ENCODE assay signal across 8 cellular contexts in the genomic region with DNA sequence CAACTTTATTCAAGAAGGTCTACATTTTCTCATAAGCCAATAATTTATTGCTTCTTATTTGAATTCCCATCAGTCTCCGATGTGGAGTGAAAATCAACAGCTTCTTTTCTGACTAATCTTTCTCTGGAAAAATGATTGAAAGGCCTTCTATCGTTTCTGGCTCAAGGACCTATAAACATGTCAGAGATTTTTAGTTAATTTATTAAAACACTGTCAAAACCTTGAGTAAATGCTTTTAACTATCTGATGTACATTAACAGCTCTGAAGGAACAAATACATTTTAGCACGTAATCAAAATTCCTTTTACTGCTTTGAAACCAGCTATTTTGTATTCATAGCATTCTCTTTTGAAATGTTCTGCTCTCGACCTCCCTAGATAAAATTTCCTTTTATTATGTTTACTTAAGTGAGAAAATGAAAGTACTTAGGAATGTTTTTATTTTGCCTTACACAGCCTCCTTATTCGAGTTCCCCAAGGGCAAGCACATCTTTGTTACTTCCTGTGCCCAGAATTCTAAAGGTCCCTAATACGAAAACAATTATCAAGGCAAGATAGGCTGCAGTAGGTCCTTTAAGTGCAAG. TPM values are rescaled to one million over a fixed set of nuclear protein-coding genes. Genes with fewer than 3 reads are reported as not detected.
DNase-seq lines count a peak whose midpoint lies in the region; ATAC-seq, FAIRE-seq and TF ChIP-seq lines count a peak whose summit lies in the region.

No MANE protein-coding gene starts in this region.

- CTCF ChIA-PET in Caco-2 (lab: Charles Lee): no interaction called here

- no peak overlapping the region for H3K4me3 ChIP-seq in Caco-2 (ENCODE audit: low read depth, low read length)
- no peak overlapping the region for H3K4me3 ChIP-seq in choroid plexus epithelial cell (ENCODE audit: low read depth, low read length)

- no peaks in the 10 kb centered on the region for H3K9me3 Mint-ChIP-seq in Caco-2 (ENCODE audit: unreplicated experiment)

- H3K4me3 Mint-ChIP-seq in Caco-2 (ENCODE audit: unreplicated experiment): peak overlapping the region; percentile 42

- H3K4me1 Mint-ChIP-seq in Caco-2 (ENCODE audit: low read depth, unreplicated experiment): peaks cover 4% of the 10 kb centered on the region

- intact Hi-C loops in Caco-2 (cut with micrococcal nuclease; ENCODE audit: unreplicated experiment): loop anchor here (1.0 to 5.0 kb wide), 2 partner anchors 46 to 96 kb away; no protein-coding TSS in a partner anchor

- no peak for TF ChIP-seq POLR2A in GM12891 (IDR thresholded peaks at IDR 0.05; ENCODE audit: low read depth, low read length)

- H3K36me3 ChIP-seq in Caco-2 (ENCODE audit: control insufficient read depth, insufficient read depth, low read length): no peaks in the 10 kb centered on the region

- no peaks in the 10 kb centered on the region for H3K27me3 Mint-ChIP-seq in Caco-2 (ENCODE audit: insufficient read depth, unreplicated experiment)

- no peak for FAIRE-seq in GM12891 (lab: Jason Lieb, UNC)

- H3K36me3 Mint-ChIP-seq in Caco-2 (ENCODE audit: insufficient read depth, unreplicated experiment): peaks cover 16% of the 10 kb centered on the region

- peaks cover 17% of the 10 kb centered on the region for H3K4me1 ChIP-seq in Caco-2

- TF ChIP-seq CTCF in Caco-2 (IDR thresholded peaks at IDR 0.05; ENCODE audit: insufficient read depth in 1 of 2, low read depth in 1 of 2, low read length in 1 of 2, severe bottlenecking in 1 of 2, unreplicated experiment in 1 of 2) (no peak), choroid plexus epithelial cell (conservative IDR thresholded peaks at IDR 0.05; ENCODE audit: low read depth, low read length) (no peak)

- no peak for ATAC-seq in HG03175 (IDR thresholded peaks at IDR 0.05; ENCODE audit: unreplicated experiment)

- H3K9me3 ChIP-seq in Caco-2: no peaks in the 10 kb centered on the region

- DNase-seq in Caco-2 (no peak), M059J (ENCODE audit: low read depth) (peak; percentile 69), choroid plexus epithelial cell (ENCODE audit: low read depth) (peak; percentile 39), pons (ENCODE audit: low spot score) (peak; percentile 24), NCI-H526 (lab: John Stamatoyannopoulos, UW) (no peak), GM12891 (ENCODE audit: insufficient read length, low spot score) (no peak)
- no peak for DNase-seq in activated CD8-positive, alpha-beta memory T cell treated with anti-CD3 and anti-CD28 coated beads, Interleukin-2, amount 50 U/mL, for 48 hours

- H3K27me3 ChIP-seq in Caco-2 (replicated peaks; ENCODE audit: control insufficient read depth, insufficient read depth, low read length): no peaks in the 10 kb centered on the region

- BruUV-seq in Caco-2 (replicated peaks; lab: Mats Ljungman, UMichigan): no TSS peak

- peak overlapping the region; percentile 45 for H3K27ac Mint-ChIP-seq in Caco-2 (ENCODE audit: unreplicated experiment)

- POLR2A ChIA-PET in Caco-2 (lab: Charles Lee): no interaction called here

TF ChIP-seq in GM12891, 5 proteins besides CTCF, POLR2A, EP300 and RAD21:
- no peak for TF ChIP-seq TAF1 (IDR thresholded peaks at IDR 0.05; ENCODE audit: low read depth, low read length)
- no peak for TF ChIP-seq PAX5 (IDR thresholded peaks at IDR 0.05; ENCODE audit: insufficient read depth, low read length, severe bottlenecking)
- no peak for TF ChIP-seq POU2F2 (IDR thresholded peaks at IDR 0.05; ENCODE audit: low read depth, low read length)
- no peak for TF ChIP-seq POLR2AphosphoS5 (IDR thresholded peaks at IDR 0.05; ENCODE audit: low read depth, low read length)
- no peak for TF ChIP-seq SPI1 (IDR thresholded peaks at IDR 0.05; ENCODE audit: low read depth, low read length)

RNA-seq across cellular contexts. Expression of a gene that starts 3.2 kb away (rescaled TPM):
- 33.6 and 36.1 TPM in 2 replicates for total RNA-seq in Caco-2 (2022)
- 31.3 and 96.7 TPM in 2 replicates for total RNA-seq in M059J (2014; rRNA removed; shearing (Covaris generic))
- 7.7 TPM for polyA plus RNA-seq in GM12891 (2012; ENCODE audit: low read depth, missing spikeins)

Comparison
In these comparisons a context has a peak if more than half of its experiments do, and no peak if none do; other contexts are left out.
1. DNase-seq: peak in M059J (single experiment), choroid plexus epithelial cell (single experiment) and pons (single experiment); none in Caco-2 (0 of 2), NCI-H526 (0 of 2), activated CD8-positive, alpha-beta memory T cell treated with anti-CD3 and anti-CD28 coated beads, Interleukin-2, amount 50 U/mL, for 48 hours (single experiment) and GM12891 (single experiment).